Comparison of ENCODE assay signal across 7 cellular contexts in the genomic region with DNA sequence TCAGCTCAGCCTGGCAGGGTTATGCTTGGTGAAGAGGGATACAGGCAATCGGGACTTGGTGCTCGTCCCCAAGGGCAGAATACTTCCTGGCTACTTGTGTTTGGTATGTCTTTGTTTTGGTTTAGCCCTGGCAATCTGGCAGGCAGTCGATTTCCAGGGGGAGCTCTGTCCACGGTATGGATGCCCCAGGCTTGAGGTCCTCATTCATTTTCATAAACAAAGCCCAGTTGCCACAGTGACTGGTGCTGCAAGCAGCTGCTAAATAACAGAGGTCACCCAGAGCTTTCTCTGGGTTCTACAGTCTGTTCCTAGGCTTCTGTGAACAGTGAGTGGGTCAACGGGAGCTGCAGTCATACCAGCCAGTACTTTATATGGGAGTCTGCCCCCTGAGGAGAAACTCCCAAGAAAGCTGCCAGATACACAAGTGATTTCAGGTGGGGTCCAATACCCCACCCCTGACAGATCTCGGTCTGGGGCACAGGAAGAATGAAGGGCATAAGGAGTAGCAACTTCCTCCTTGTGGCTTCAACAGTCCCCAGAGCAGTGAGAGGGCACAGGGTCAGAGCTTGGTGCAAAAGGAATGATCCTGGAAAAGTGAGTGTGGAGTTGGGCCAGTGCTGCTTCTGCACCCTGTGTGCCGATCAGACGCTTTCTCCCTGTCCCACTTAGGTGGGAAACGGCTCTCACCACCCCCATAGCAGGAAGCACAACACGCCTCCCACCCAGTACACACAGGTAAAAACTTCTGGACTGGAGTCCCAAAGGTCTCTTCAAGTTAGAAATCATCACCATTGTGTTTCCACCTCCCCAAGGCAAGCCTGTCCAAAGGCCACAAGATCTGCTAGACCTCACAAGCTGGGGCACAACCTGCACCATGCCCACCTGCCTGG.
DNase-seq lines count a peak whose midpoint lies in the region; ATAC-seq and TF ChIP-seq lines count a peak whose summit lies in the region.

No MANE protein-coding gene starts in this region.

- peaks cover 5 to 8% of the 10 kb centered on the region in 2 donors for H3K27me3 Mint-ChIP-seq in stimulated activated naive B cell treated with anti-CD40 and anti-IgM and Interleukin-4, amounts not matched to agents 10 μg/mL and 1 μg/mL and 100 μg/mL, for 72 hours

- in situ Hi-C loops in astrocyte of the cerebellum (cut with HindIII; ENCODE audit: low sequenced_read_pairs), result no loop called here

- no peak overlapping the region for H3K4me3 Mint-ChIP-seq in stimulated activated naive B cell treated with anti-CD40 and anti-IgM and Interleukin-4, amounts not matched to agents 10 μg/mL and 1 μg/mL and 100 μg/mL, for 72 hours

- H3K36me3 ChIP-seq in subcutaneous abdominal adipose tissue (ENCODE audit: control insufficient read depth in 5 of 5, insufficient read depth in 5 of 5, low read length in 5 of 5), result peaks cover 0 to 6% (median 0%) of the 10 kb centered on the region in 5 donors

- DNase-seq in Kasumi-1 (lab: John Stamatoyannopoulos, UW) (peak; percentile 29 to 32), astrocyte of the cerebellum (ENCODE audit: low read depth) (peak; percentile 75), islet precursor cell (peak; percentile 58)
- DNase-seq in stimulated activated naive B cell treated with anti-CD40 and anti-IgM and Interleukin-4, amounts not matched to agents 10 μg/mL and 1 μg/mL and 100 μg/mL, for 72 hours, result no peak
- no peak for DNase-seq in NK-92 treated with Interleukin-12 subunit alpha and Interleukin-12 subunit beta, amount 100 ng/mL, for 24 hours (lab: John Stamatoyannopoulos, UW)

- H3K4me1 Mint-ChIP-seq in stimulated activated naive B cell treated with anti-CD40 and anti-IgM and Interleukin-4, amounts not matched to agents 10 μg/mL and 1 μg/mL and 100 μg/mL, for 72 hours, result peaks cover 6 to 12% of the 10 kb centered on the region in 2 donors

- peak overlapping the region; percentile 73 for H3K27ac ChIP-seq in subcutaneous abdominal adipose tissue (ENCODE audit: low read depth, low read length)

- H3K27ac Mint-ChIP-seq in stimulated activated naive B cell treated with anti-CD40 and anti-IgM and Interleukin-4, amounts not matched to agents 10 μg/mL and 1 μg/mL and 100 μg/mL, for 72 hours, result no peak overlapping the region

- no peaks in the 10 kb centered on the region for H3K9me3 Mint-ChIP-seq in stimulated activated naive B cell treated with anti-CD40 and anti-IgM and Interleukin-4, amounts not matched to agents 10 μg/mL and 1 μg/mL and 100 μg/mL, for 72 hours

- peak overlapping the region in 3 of 5 donors; percentile 5 to 56 (median 31) for H3K9ac ChIP-seq in subcutaneous abdominal adipose tissue (ENCODE audit: low read length in 5 of 5)

- no peaks in the 10 kb centered on the region for H3K9me3 ChIP-seq in subcutaneous abdominal adipose tissue (ENCODE audit: control insufficient read depth in 5 of 5, low read length in 5 of 5)

- no peak overlapping the region for H3K4me3 ChIP-seq in astrocyte of the cerebellum (ENCODE audit: low read depth, low read length)
- peak overlapping the region in 4 of 5 donors; percentile 4 to 46 (median 26) for H3K4me3 ChIP-seq in subcutaneous abdominal adipose tissue (ENCODE audit: low read depth in 1 of 5, low read length in 5 of 5)

- peaks cover 12 to 37% (median 31%) of the 10 kb centered on the region in 5 donors for H3K4me1 ChIP-seq in subcutaneous abdominal adipose tissue (ENCODE audit: control insufficient read depth in 5 of 5, insufficient read depth in 5 of 5, low read length in 5 of 5)

- no peaks in the 10 kb centered on the region for H3K36me3 Mint-ChIP-seq in stimulated activated naive B cell treated with anti-CD40 and anti-IgM and Interleukin-4, amounts not matched to agents 10 μg/mL and 1 μg/mL and 100 μg/mL, for 72 hours

- peak; percentile 70 for TF ChIP-seq CTCF in astrocyte of the cerebellum (IDR thresholded peaks at IDR 0.05; ENCODE audit: low read depth, low read length, missing control alignments)

- H3K27me3 ChIP-seq in subcutaneous abdominal adipose tissue (ENCODE audit: control insufficient read depth in 5 of 5, insufficient read depth in 4 of 5, low read length in 5 of 5), result no peaks in the 10 kb centered on the region

- ATAC-seq in stimulated activated naive B cell treated with anti-CD40 and anti-IgM and Interleukin-4, amounts not matched to agents 10 μg/mL and 1 μg/mL and 100 μg/mL, for 72 hours (replicated peaks), result no peak
- no peak for ATAC-seq in GM21576 (IDR thresholded peaks at IDR 0.05; ENCODE audit: unreplicated experiment)

Comparison
In these comparisons a context has a peak if more than half of its experiments do, and no peak if none do; other contexts are left out.
1. DNase-seq: peak in Kasumi-1 (2 of 2), astrocyte of the cerebellum (single experiment) and islet precursor cell (single experiment); none in stimulated activated naive B cell treated with anti-CD40 and anti-IgM and Interleukin-4, amounts not matched to agents 10 μg/mL and 1 μg/mL and 100 μg/mL, for 72 hours (single experiment) and NK-92 treated with Interleukin-12 subunit alpha and Interleukin-12 subunit beta, amount 100 ng/mL, for 24 hours (single experiment).